16 cellular contexts compared by ENCODE assay signal in the genomic region with DNA sequence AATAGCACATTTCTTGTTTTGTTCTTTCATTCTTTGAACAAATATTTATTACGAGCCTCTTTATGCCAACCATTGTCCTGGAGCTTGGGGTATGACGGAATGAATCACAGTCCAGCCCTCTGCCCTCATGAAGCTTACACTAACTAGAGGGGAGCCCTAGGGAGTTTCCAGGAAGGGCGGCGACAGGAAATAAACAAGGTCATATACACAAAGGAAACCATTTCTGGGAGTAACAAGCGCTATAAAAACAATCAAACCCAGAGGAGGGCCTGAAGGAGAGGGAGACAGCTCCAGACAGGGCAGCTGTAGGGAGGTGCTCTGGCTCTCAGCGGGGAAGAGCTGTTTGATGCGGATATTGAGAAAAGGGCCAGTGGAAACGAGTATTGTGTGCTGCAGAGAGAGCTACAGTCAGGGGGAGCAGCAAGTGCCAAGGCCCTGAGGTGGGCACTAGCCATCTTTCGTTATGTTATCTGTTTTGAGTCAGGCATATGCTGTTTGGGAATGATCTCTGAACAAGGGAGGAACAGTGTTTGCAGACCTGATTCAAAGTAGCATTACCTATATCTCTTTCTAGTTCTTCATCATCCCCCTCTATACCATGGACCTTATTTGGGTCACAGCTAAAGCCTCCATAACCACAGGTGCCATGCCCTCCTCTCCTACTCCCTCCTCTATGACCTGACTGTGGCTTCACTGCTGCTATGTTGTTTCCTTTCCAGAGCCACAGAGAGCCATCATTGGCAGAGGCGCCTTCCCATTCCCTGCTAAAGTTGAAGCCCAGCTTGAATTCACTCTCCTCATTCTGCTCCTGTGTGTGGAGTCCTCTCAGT. TPM values are rescaled to one million over a fixed set of nuclear protein-coding genes. Genes with fewer than 3 reads are reported as not detected.
DNase-seq lines count a peak whose midpoint lies in the region; ATAC-seq and TF ChIP-seq lines count a peak whose summit lies in the region.
"Had no signal": no experiment of that assay in that cellular context is flagged by ENCODE, and none has a peak within 500 bp of the region (broad histone marks: within the 10 kb centered on the region; RNA-seq: fewer than 3 reads in every experiment).

No MANE protein-coding gene starts in this region.

- H3K36me3 ChIP-seq in mammary epithelial cell (ENCODE audit: insufficient read depth, low read length) (no peaks in the 10 kb centered on the region), uterus (no peaks in the 10 kb centered on the region)
- H3K36me3 ChIP-seq in naive thymus-derived CD4-positive, alpha-beta T cell (ENCODE audit: control insufficient read depth in 2 of 3, insufficient read depth in 3 of 3, low read length in 3 of 3) = no peaks in the 10 kb centered on the region

- H3K4me2 ChIP-seq in mammary epithelial cell (ENCODE audit: insufficient read depth, low read depth, low read length) = no peak overlapping the region

- H3K36me3 Mint-ChIP-seq in MCF 10A (ENCODE audit: insufficient read depth, unreplicated experiment) = no peaks in the 10 kb centered on the region
- H3K36me3 Mint-ChIP-seq in effector memory CD8-positive, alpha-beta T cell (ENCODE audit: insufficient read depth) = peaks cover 2% of the 10 kb centered on the region
- H3K36me3 Mint-ChIP-seq in naive thymus-derived CD4-positive, alpha-beta T cell = peaks cover 0 to 2% (median 0%) of the 10 kb centered on the region in 5 donors
- no peaks in the 10 kb centered on the region for H3K36me3 Mint-ChIP-seq in activated T-helper 2 cell treated with anti-CD3 and anti-CD28 coated beads, Interferon-gamma antibody, Interleukin-2, Interleukin-4, amounts not matched to agents 10 μg/mL and 5 μg/mL and 100 μg/mL, durations not matched to agents 14 hours and 24 hours and 36 hours (ENCODE audit: low read depth)

- DNase-seq in MCF 10A (ENCODE audit: unreplicated experiment) (peak; percentile 29), mammary epithelial cell (no peak), uterus (no peak), iPS-NIHi7 (ENCODE audit: extremely low spot score) (no peak), D341Med (ENCODE audit: low spot score) (no peak)
- no peak for DNase-seq in effector memory CD8-positive, alpha-beta T cell
- DNase-seq in naive thymus-derived CD4-positive, alpha-beta T cell = no peak
- no peak for DNase-seq in activated T-helper 2 cell treated with anti-CD3 and anti-CD28 coated beads, Interferon-gamma antibody, Interleukin-2, Interleukin-4, amounts not matched to agents 10 μg/mL and 5 μg/mL and 100 μg/mL, durations not matched to agents 14 hours and 24 hours and 36 hours (ENCODE audit: low spot score)
- DNase-seq: activated naive CD4-positive, alpha-beta T cell treated with anti-CD3 and anti-CD28 coated beads, Interleukin-2, amount 50 U/mL, for 16 hours; foreskin keratinocyte; NCI-H1048; NCI-H526 treated with DMSO at 0.1 percent for 48 hours; SIG-M5 had no signal

- H3K27ac ChIP-seq in mammary epithelial cell (ENCODE audit: insufficient read depth, low read depth, low read length) (no peak overlapping the region), uterus (peak overlapping the region; percentile 65 to 75)
- no peak overlapping the region for H3K27ac ChIP-seq in naive thymus-derived CD4-positive, alpha-beta T cell (ENCODE audit: low read depth, low read length)
- H3K27ac ChIP-seq: foreskin keratinocyte had no signal

- WGBS in mammary epithelial cell (ENCODE audit: low coverage, missing lambda C conversion rate) = 84% methylated on average over 10 of the region's 10 CpGs

- dilution Hi-C loops in mammary epithelial cell (cut with HindIII; ENCODE audit: low sequenced_read_pairs) = no loop called here

- H3K27me3 ChIP-seq in mammary epithelial cell (ENCODE audit: insufficient read depth, low read length) = no peaks in the 10 kb centered on the region
- H3K27me3 ChIP-seq in naive thymus-derived CD4-positive, alpha-beta T cell (ENCODE audit: control insufficient read depth in 2 of 2, insufficient read depth in 2 of 2, low read length in 2 of 2) = no peaks in the 10 kb centered on the region
- H3K27me3 ChIP-seq in uterus = no peaks in the 10 kb centered on the region

- CTCF ChIA-PET in MCF 10A (lab: Yijun Ruan, JAX) = interaction anchor here (1.0 to 2.7 kb wide), 5 partner anchors 8 to 217 kb away, joined by 3 to 11 read pairs (median 6); no protein-coding TSS in a partner anchor
- CTCF ChIA-PET in mammary epithelial cell (lab: Charles Lee; ENCODE audit: low non-redundant PET) = interaction anchor here (0.6 kb wide), 1 partner anchor 116 kb away, joined by 4 read pairs; no protein-coding TSS in a partner anchor
- CTCF ChIA-PET in naive thymus-derived CD4-positive, alpha-beta T cell (lab: Charles Lee) = interaction anchor here (0.5 to 1.9 kb wide), 4 partner anchors 10 to 152 kb away, joined by 3 to 6 read pairs (median 4); no protein-coding TSS in a partner anchor

- no peaks in the 10 kb centered on the region for H4K20me1 ChIP-seq in mammary epithelial cell (ENCODE audit: insufficient read depth, low read length)

- in situ Hi-C loops in mammary epithelial cell (cut with MboI; ENCODE audit: low sequenced_read_pairs in 2 of 2) = no loop called here

- no peak overlapping the region for H3K9ac ChIP-seq in mammary epithelial cell (ENCODE audit: insufficient read depth, low read length)

- peaks cover 12% of the 10 kb centered on the region for H3K4me1 Mint-ChIP-seq in MCF 10A (ENCODE audit: insufficient read depth, unreplicated experiment)
- peaks cover 13 to 16% of the 10 kb centered on the region in 2 donors for H3K4me1 Mint-ChIP-seq in effector memory CD8-positive, alpha-beta T cell (ENCODE audit: low read depth in 2 of 2)
- H3K4me1 Mint-ChIP-seq in naive thymus-derived CD4-positive, alpha-beta T cell = peaks cover 9 to 18% (median 13%) of the 10 kb centered on the region in 7 donors
- H3K4me1 Mint-ChIP-seq in activated T-helper 2 cell treated with anti-CD3 and anti-CD28 coated beads, Interferon-gamma antibody, Interleukin-2, Interleukin-4, amounts not matched to agents 10 μg/mL and 5 μg/mL and 100 μg/mL, durations not matched to agents 14 hours and 24 hours and 36 hours (ENCODE audit: low read depth) = peaks cover 12% of the 10 kb centered on the region

- BruUV-seq in MCF 10A (replicated peaks; lab: Mats Ljungman, UMichigan) (no TSS peak), mammary epithelial cell (replicated peaks; lab: Mats Ljungman, UMichigan) (no TSS peak)

- H3K79me2 ChIP-seq in mammary epithelial cell (ENCODE audit: insufficient read depth, low read length) = no peaks in the 10 kb centered on the region

- no peak overlapping the region for H3K4me3 Mint-ChIP-seq in MCF 10A (ENCODE audit: unreplicated experiment)
- H3K4me3 Mint-ChIP-seq in effector memory CD8-positive, alpha-beta T cell = peak overlapping the region in 1 of 2 donors; percentile 71
- H3K4me3 Mint-ChIP-seq in naive thymus-derived CD4-positive, alpha-beta T cell = peak overlapping the region in 2 of 10 donors; percentile 3 to 43
- no peak overlapping the region for H3K4me3 Mint-ChIP-seq in activated T-helper 2 cell treated with anti-CD3 and anti-CD28 coated beads, Interferon-gamma antibody, Interleukin-2, Interleukin-4, amounts not matched to agents 10 μg/mL and 5 μg/mL and 100 μg/mL, durations not matched to agents 14 hours and 24 hours and 36 hours (ENCODE audit: low read depth)

- ATAC-seq in effector memory CD8-positive, alpha-beta T cell (replicated peaks) = peak; percentile 90
- ATAC-seq in naive thymus-derived CD4-positive, alpha-beta T cell = peak; percentile 34
- ATAC-seq: activated CD4-positive, CD25-positive, alpha-beta regulatory T cell treated with anti-CD3 and anti-CD28 coated beads, Interleukin-2, amount 50 U/mL, for 24 hours; foreskin keratinocyte had no signal

- H2AFZ ChIP-seq in mammary epithelial cell (ENCODE audit: low read depth, low read length) = no peak overlapping the region

- H3K4me3 ChIP-seq in mammary epithelial cell (replicated peaks in 1 of 3; ENCODE audit: insufficient read depth in 1 of 3, low read depth in 2 of 3, low read length in 3 of 3) = no peak overlapping the region
- H3K4me3 ChIP-seq in naive thymus-derived CD4-positive, alpha-beta T cell (ENCODE audit: low read length) = no peak overlapping the region
- H3K4me3 ChIP-seq in uterus = no peak overlapping the region
- H3K4me3 ChIP-seq: lung had no signal

- H3K4me1 ChIP-seq in mammary epithelial cell (ENCODE audit: insufficient read depth, low read length) (no peaks in the 10 kb centered on the region), uterus (no peaks in the 10 kb centered on the region)
- H3K4me1 ChIP-seq in naive thymus-derived CD4-positive, alpha-beta T cell (ENCODE audit: control insufficient read depth in 2 of 2, insufficient read depth in 2 of 2, low read length in 2 of 2) = peaks cover 4 to 5% of the 10 kb centered on the region in 2 donors
- H3K4me1 ChIP-seq: foreskin keratinocyte had no signal

- H3K9me3 ChIP-seq in mammary epithelial cell (replicated peaks; ENCODE audit: insufficient read depth, low read length) (no peaks in the 10 kb centered on the region), uterus (no peaks in the 10 kb centered on the region)
- no peaks in the 10 kb centered on the region for H3K9me3 ChIP-seq in naive thymus-derived CD4-positive, alpha-beta T cell (ENCODE audit: control insufficient read depth in 2 of 3, low read length in 3 of 3)

- H3K9me3 Mint-ChIP-seq in MCF 10A (ENCODE audit: unreplicated experiment) = no peaks in the 10 kb centered on the region
- H3K9me3 Mint-ChIP-seq in effector memory CD8-positive, alpha-beta T cell = no peaks in the 10 kb centered on the region
- H3K9me3 Mint-ChIP-seq in naive thymus-derived CD4-positive, alpha-beta T cell = peaks cover 0 to 4% (median 0%) of the 10 kb centered on the region in 11 donors
- no peaks in the 10 kb centered on the region for H3K9me3 Mint-ChIP-seq in activated T-helper 2 cell treated with anti-CD3 and anti-CD28 coated beads, Interferon-gamma antibody, Interleukin-2, Interleukin-4, amounts not matched to agents 10 μg/mL and 5 μg/mL and 100 μg/mL, durations not matched to agents 14 hours and 24 hours and 36 hours

- no peak overlapping the region for H3K27ac Mint-ChIP-seq in MCF 10A (ENCODE audit: low read depth, unreplicated experiment)
- peak overlapping the region; percentile 14 to 91 for H3K27ac Mint-ChIP-seq in effector memory CD8-positive, alpha-beta T cell
- peak overlapping the region in 1 of 9 donors; percentile 78 for H3K27ac Mint-ChIP-seq in naive thymus-derived CD4-positive, alpha-beta T cell
- H3K27ac Mint-ChIP-seq in activated T-helper 2 cell treated with anti-CD3 and anti-CD28 coated beads, Interferon-gamma antibody, Interleukin-2, Interleukin-4, amounts not matched to agents 10 μg/mL and 5 μg/mL and 100 μg/mL, durations not matched to agents 14 hours and 24 hours and 36 hours = no peak overlapping the region

- no peaks in the 10 kb centered on the region for H3K27me3 Mint-ChIP-seq in MCF 10A (ENCODE audit: insufficient read depth, unreplicated experiment)
- peaks cover 0 to 6% of the 10 kb centered on the region in 2 donors for H3K27me3 Mint-ChIP-seq in effector memory CD8-positive, alpha-beta T cell
- peaks cover 0 to 24% (median 0%) of the 10 kb centered on the region in 5 donors for H3K27me3 Mint-ChIP-seq in naive thymus-derived CD4-positive, alpha-beta T cell
- peaks cover 27% of the 10 kb centered on the region for H3K27me3 Mint-ChIP-seq in activated T-helper 2 cell treated with anti-CD3 and anti-CD28 coated beads, Interferon-gamma antibody, Interleukin-2, Interleukin-4, amounts not matched to agents 10 μg/mL and 5 μg/mL and 100 μg/mL, durations not matched to agents 14 hours and 24 hours and 36 hours (ENCODE audit: low read depth)

- TF ChIP-seq POLR2A in uterus (IDR thresholded peaks at IDR 0.05) = no peak

- intact Hi-C loops in MCF 10A (cut with micrococcal nuclease) (no loop called here), mammary epithelial cell (cut with micrococcal nuclease) (no loop called here), uterus (cut with DNase I; ENCODE audit: low total_unique reads) (loop anchor here (5.0 to 10.0 kb wide), 2 partner anchors 131 to 218 kb away; no protein-coding TSS in a partner anchor)
- intact Hi-C loops in naive thymus-derived CD4-positive, alpha-beta T cell (cut with micrococcal nuclease) = no loop called here
- intact Hi-C loops in activated T-helper 2 cell treated with anti-CD3 and anti-CD28 coated beads, Interferon-gamma antibody, Interleukin-2, Interleukin-4, amounts not matched to agents 10 μg/mL and 5 μg/mL and 100 μg/mL, durations not matched to agents 14 hours and 24 hours and 36 hours (cut with micrococcal nuclease) = no loop called here

- TF ChIP-seq CTCF in MCF 10A (IDR thresholded peaks at IDR 0.05; ENCODE audit: unreplicated experiment) (no peak), mammary epithelial cell (conservative IDR thresholded peaks at IDR 0.05 in 1 of 2, IDR thresholded peaks at IDR 0.05 in 1 of 2; ENCODE audit: extremely low read depth in 1 of 2, insufficient read depth in 1 of 2, low read depth in 1 of 2, low read length in 2 of 2) (no peak), uterus (IDR thresholded peaks at IDR 0.05) (no peak)

- POLR2A ChIA-PET in MCF 10A (lab: Yijun Ruan, JAX) = interaction anchor here (0.7 to 1.0 kb wide), 3 partner anchors 16 to 214 kb away, joined by 3 to 6 read pairs (median 3); no protein-coding TSS in a partner anchor
- POLR2A ChIA-PET in naive thymus-derived CD4-positive, alpha-beta T cell (lab: Charles Lee) = interaction anchor here (0.7 to 1.0 kb wide), 2 partner anchors 14 to 144 kb away, joined by 3 read pairs; no protein-coding TSS in a partner anchor

RNA-seq across cellular contexts. Expression of a gene that starts 15.3 kb away (rescaled TPM):
- total RNA-seq in MCF 10A (2022) (70.4 and 75.3 TPM in 2 replicates), mammary epithelial cell (10 to 100 TPM in 1 of 2 donors, 1 to 10 TPM in 1; 1.6 to 20.2 TPM), uterus (100 to 1,000 TPM in 3 of 4 donors, 10 to 100 TPM in 1; 25.5 to 302 (median 151) TPM)
- polyA plus RNA-seq in mammary epithelial cell = 0.48 TPM
- 1.7 TPM for polyA minus RNA-seq in mammary epithelial cell
- 10 to 100 TPM in 2 of 5 experiments, 1 to 10 TPM in 3; 3.0 to 22.1 (median 7.2) TPM for total RNA-seq in naive thymus-derived CD4-positive, alpha-beta T cell
- 10 to 100 TPM in 1 of 2 donors, 1 to 10 TPM in 1; 3.0 to 15.4 TPM for polyA plus RNA-seq in naive thymus-derived CD4-positive, alpha-beta T cell
- total RNA-seq in activated T-helper 2 cell treated with anti-CD3 and anti-CD28 coated beads, Interferon-gamma antibody, Interleukin-2, Interleukin-4, amounts not matched to agents 10 μg/mL and 5 μg/mL and 100 μg/mL, durations not matched to agents 14 hours and 24 hours and 36 hours = 2.8 and 2.9 TPM in 2 replicates
- total RNA-seq: foreskin keratinocyte, HT-29 had no signal
- polyA plus RNA-seq: foreskin keratinocyte had no signal

Comparison
In these comparisons a context has a peak if more than half of its experiments do, and no peak if none do; other contexts are left out.
1. H3K27ac Mint-ChIP-seq: peak in effector memory CD8-positive, alpha-beta T cell (2 of 2); none in MCF 10A (single experiment) and activated T-helper 2 cell treated with anti-CD3 and anti-CD28 coated beads, Interferon-gamma antibody, Interleukin-2, Interleukin-4, amounts not matched to agents 10 μg/mL and 5 μg/mL and 100 μg/mL, durations not matched to agents 14 hours and 24 hours and 36 hours (single experiment).
2. H3K27ac ChIP-seq: peak in uterus (2 of 2); none in mammary epithelial cell (single experiment) and naive thymus-derived CD4-positive, alpha-beta T cell (single experiment).